In the genomic region with DNA sequence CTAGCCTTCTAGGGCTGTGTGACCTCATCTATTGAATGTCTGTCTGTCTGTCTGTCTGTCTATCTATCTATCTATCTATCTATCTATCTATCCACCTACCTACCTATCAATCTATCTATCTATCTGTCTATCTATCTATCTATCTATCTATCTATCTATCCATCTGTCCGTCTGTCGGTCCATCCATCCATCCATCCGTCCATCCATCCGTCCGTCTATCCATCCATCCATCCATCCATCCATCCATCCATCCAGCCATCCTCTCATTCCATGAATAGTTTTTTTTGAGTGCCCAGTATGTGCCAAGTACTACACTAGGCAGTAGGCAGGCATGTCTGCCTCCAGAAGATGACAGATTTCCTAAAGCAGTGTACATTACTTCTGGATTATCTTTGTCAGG, we compare ENCODE assay signal across 13 cellular contexts.
DNase-seq lines count a peak whose midpoint lies in the region; ATAC-seq and TF ChIP-seq lines count a peak whose summit lies in the region.
"Had no signal": no experiment of that assay in that cellular context is flagged by ENCODE, and none has a peak within 500 bp of the region (broad histone marks: within the 10 kb centered on the region; RNA-seq: fewer than 3 reads in every experiment).

No MANE protein-coding gene starts in this region.

- no peaks in the 10 kb centered on the region for H3K36me3 ChIP-seq in endodermal cell (ENCODE audit: control insufficient read depth, insufficient read depth, low read length)
- H3K36me3 ChIP-seq: ascending aorta had no signal

- no peaks in the 10 kb centered on the region for H3K9me3 ChIP-seq in endodermal cell (ENCODE audit: control insufficient read depth, low read length)
- H3K9me3 ChIP-seq: ascending aorta had no signal

- H3K27me3 Mint-ChIP-seq in T-helper 1 cell treated with Interleukin-12 subunit alpha and Interleukin-12 subunit beta and Interleukin-4 antibody, amounts not matched to agents 30 μg/mL and 1 μg/mL, for 36 hours (ENCODE audit: low read depth) = no peaks in the 10 kb centered on the region
- H3K27me3 Mint-ChIP-seq in IgD-negative memory B cell (no peaks in the 10 kb centered on the region), endodermal cell (ENCODE audit: insufficient read depth) (peaks cover 59% of the 10 kb centered on the region)
- H3K27me3 Mint-ChIP-seq in natural killer cell treated with Interleukin-12 subunit alpha and Interleukin-12 subunit beta and Interleukin-15 and Interleukin-18, amount 100 ng/mL, for 72 hours = no peaks in the 10 kb centered on the region

- H3K4me3 ChIP-seq in endodermal cell (ENCODE audit: low read length) = no peak overlapping the region

- H3K36me3 Mint-ChIP-seq in T-helper 1 cell treated with Interleukin-12 subunit alpha and Interleukin-12 subunit beta and Interleukin-4 antibody, amounts not matched to agents 30 μg/mL and 1 μg/mL, for 36 hours (ENCODE audit: low read depth) = peaks cover 1% of the 10 kb centered on the region
- H3K36me3 Mint-ChIP-seq in IgD-negative memory B cell (no peaks in the 10 kb centered on the region), endodermal cell (ENCODE audit: low read depth) (no peaks in the 10 kb centered on the region)
- no peaks in the 10 kb centered on the region for H3K36me3 Mint-ChIP-seq in activated naive CD4-positive, alpha-beta T cell treated with anti-CD3 and anti-CD28 coated beads, Interleukin-2, amount 50 U/mL, for 72 hours
- H3K36me3 Mint-ChIP-seq in natural killer cell treated with Interleukin-12 subunit alpha and Interleukin-12 subunit beta and Interleukin-15 and Interleukin-18, amount 100 ng/mL, for 72 hours = no peaks in the 10 kb centered on the region

- H3K27me3 ChIP-seq in endodermal cell (ENCODE audit: control insufficient read depth, insufficient read depth, low read length, poor library complexity, severe bottlenecking) = peaks cover 47% of the 10 kb centered on the region
- H3K27me3 ChIP-seq: ascending aorta had no signal

- DNase-seq in T-helper 1 cell (no peak), endodermal cell (no peak), GM03348 (ENCODE audit: low spot score) (no peak), NCI-H345 treated with DMSO at 0.1 percent for 48 hours (lab: John Stamatoyannopoulos, UW; ENCODE audit: unreplicated experiment) (no peak)
- no peak for DNase-seq in activated naive CD4-positive, alpha-beta T cell treated with anti-CD3 and anti-CD28 coated beads, Interleukin-2, amount 50 U/mL, for 72 hours (ENCODE audit: low spot score in 2 of 2)
- DNase-seq in natural killer cell treated with Interleukin-12 subunit alpha and Interleukin-12 subunit beta and Interleukin-15 and Interleukin-18, amount 100 ng/mL, for 72 hours (ENCODE audit: low spot score) = no peak
- DNase-seq: 8988T; NCI-H1092 treated with DMSO at 0.1 percent for 48 hours; NCI-H748 treated with DMSO at 0.1 percent for 48 hours; stimulated activated CD4-positive, alpha-beta T cell treated with anti-CD3 and anti-CD28 coated beads, Interleukin-1b, Interleukin-23, amount 100 ng/mL, for 48 hours had no signal

- H3K27ac ChIP-seq in endodermal cell (ENCODE audit: low read depth, low read length) = no peak overlapping the region

- peaks cover 54% of the 10 kb centered on the region for H3K4me1 Mint-ChIP-seq in T-helper 1 cell treated with Interleukin-12 subunit alpha and Interleukin-12 subunit beta and Interleukin-4 antibody, amounts not matched to agents 30 μg/mL and 1 μg/mL, for 36 hours (ENCODE audit: low read depth)
- H3K4me1 Mint-ChIP-seq in IgD-negative memory B cell (peaks cover 11 to 24% (median 22%) of the 10 kb centered on the region in 3 donors), endodermal cell (peaks cover 24% of the 10 kb centered on the region)
- H3K4me1 Mint-ChIP-seq in natural killer cell treated with Interleukin-12 subunit alpha and Interleukin-12 subunit beta and Interleukin-15 and Interleukin-18, amount 100 ng/mL, for 72 hours (ENCODE audit: low read depth in 2 of 2) = peaks cover 16 to 20% of the 10 kb centered on the region in 2 donors

- no peak overlapping the region for H3K9ac ChIP-seq in endodermal cell (ENCODE audit: extremely low read depth, low read length, poor library complexity, severe bottlenecking)

- no peak for ATAC-seq in activated naive CD4-positive, alpha-beta T cell treated with anti-CD3 and anti-CD28 coated beads, Interleukin-2, amount 50 U/mL, for 72 hours
- ATAC-seq in natural killer cell treated with Interleukin-12 subunit alpha and Interleukin-12 subunit beta and Interleukin-15 and Interleukin-18, amount 100 ng/mL, for 72 hours = no peak

- H3K9me3 Mint-ChIP-seq in T-helper 1 cell treated with Interleukin-12 subunit alpha and Interleukin-12 subunit beta and Interleukin-4 antibody, amounts not matched to agents 30 μg/mL and 1 μg/mL, for 36 hours = no peaks in the 10 kb centered on the region
- no peaks in the 10 kb centered on the region for H3K9me3 Mint-ChIP-seq in IgD-negative memory B cell
- H3K9me3 Mint-ChIP-seq in activated naive CD4-positive, alpha-beta T cell treated with anti-CD3 and anti-CD28 coated beads, Interleukin-2, amount 50 U/mL, for 72 hours = no peaks in the 10 kb centered on the region
- H3K9me3 Mint-ChIP-seq in natural killer cell treated with Interleukin-12 subunit alpha and Interleukin-12 subunit beta and Interleukin-15 and Interleukin-18, amount 100 ng/mL, for 72 hours = no peaks in the 10 kb centered on the region
- H3K9me3 Mint-ChIP-seq in endodermal cell = no peaks in the 10 kb centered on the region

- WGBS in endodermal cell (ENCODE audit: insufficient coverage in 1 of 2, insufficient read length in 1 of 2), 2 experiments = 93% methylated on average over 5 of the region's 5 CpGs

- H3K27ac Mint-ChIP-seq in T-helper 1 cell treated with Interleukin-12 subunit alpha and Interleukin-12 subunit beta and Interleukin-4 antibody, amounts not matched to agents 30 μg/mL and 1 μg/mL, for 36 hours = peak overlapping the region; percentile 64
- H3K27ac Mint-ChIP-seq in IgD-negative memory B cell (peak overlapping the region in 2 of 3 donors; percentile 11 to 98), endodermal cell (no peak overlapping the region)
- peak overlapping the region; percentile 81 to 85 for H3K27ac Mint-ChIP-seq in activated naive CD4-positive, alpha-beta T cell treated with anti-CD3 and anti-CD28 coated beads, Interleukin-2, amount 50 U/mL, for 72 hours
- H3K27ac Mint-ChIP-seq in natural killer cell treated with Interleukin-12 subunit alpha and Interleukin-12 subunit beta and Interleukin-15 and Interleukin-18, amount 100 ng/mL, for 72 hours = peak overlapping the region; percentile 73 to 92

- no peaks in the 10 kb centered on the region for H3K4me1 ChIP-seq in endodermal cell (ENCODE audit: control insufficient read depth, insufficient read depth, low read length)
- H3K4me1 ChIP-seq: ascending aorta had no signal

- peak overlapping the region; percentile 75 for H3K4me3 Mint-ChIP-seq in T-helper 1 cell treated with Interleukin-12 subunit alpha and Interleukin-12 subunit beta and Interleukin-4 antibody, amounts not matched to agents 30 μg/mL and 1 μg/mL, for 36 hours
- peak overlapping the region; percentile 84 to 99 (median 94) for H3K4me3 Mint-ChIP-seq in IgD-negative memory B cell
- peak overlapping the region; percentile 86 for H3K4me3 Mint-ChIP-seq in natural killer cell treated with Interleukin-12 subunit alpha and Interleukin-12 subunit beta and Interleukin-15 and Interleukin-18, amount 100 ng/mL, for 72 hours
- H3K4me3 Mint-ChIP-seq in endodermal cell = no peak overlapping the region

- TF ChIP-seq CTCF in endodermal cell (conservative IDR thresholded peaks at IDR 0.05) = no peak
